Comparison of ENCODE assay signal across 26 cellular contexts in genomic region chr1:59554752-59555151, GRCh38.
"Had no signal": no experiment of that assay in that cellular context is flagged by ENCODE, and none has a peak within 500 bp of the region (broad histone marks: within the 10 kb centered on the region; RNA-seq: fewer than 3 reads in every experiment).

No MANE protein-coding gene starts in this region.

- H3K27ac ChIP-seq: heart right ventricle, left lung, lower lobe of right lung, pancreas, psoas muscle, tibial nerve, upper lobe of left lung, vagina had no signal

- H3K4me1 Mint-ChIP-seq: stimulated activated naive CD8-positive, alpha-beta T cell treated with anti-CD3 and anti-CD28 coated beads, Interleukin-15, amount 100 ng/mL, for 72 hours had no signal

- H3K27me3 ChIP-seq: heart right ventricle, left lung, pancreas, tibial nerve, upper lobe of left lung, vagina had no signal

- H3K9me3 ChIP-seq: pancreas, vagina had no signal

- FAIRE-seq: islet of Langerhans, kidney, pancreas had no signal

- H3K36me3 ChIP-seq: left lung, lower lobe of right lung, pancreas, vagina had no signal

- H3K4me2 ChIP-seq: smooth muscle cell had no signal

- H3K4me3 Mint-ChIP-seq: immature natural killer cell; stimulated activated memory B cell treated with anti-CD40 and anti-IgM and Interleukin-4, amounts not matched to agents 10 μg/mL and 1 μg/mL and 100 μg/mL, for 72 hours; stimulated activated naive CD8-positive, alpha-beta T cell treated with anti-CD3 and anti-CD28 coated beads, Interleukin-15, amount 100 ng/mL, for 72 hours had no signal

- H3K4me3 ChIP-seq: heart right ventricle, left lung, lower lobe of right lung, pancreas, psoas muscle, smooth muscle cell, tibial nerve, upper lobe of left lung, vagina had no signal

- H3K27me3 Mint-ChIP-seq: naive thymus-derived CD8-positive, alpha-beta T cell; stimulated activated memory B cell treated with anti-CD40 and anti-IgM and Interleukin-4, amounts not matched to agents 10 μg/mL and 1 μg/mL and 100 μg/mL, for 72 hours; stimulated activated naive CD8-positive, alpha-beta T cell treated with anti-CD3 and anti-CD28 coated beads, Interleukin-15, amount 100 ng/mL, for 72 hours had no signal

- ATAC-seq: heart right ventricle; left colon; left lung; lower lobe of right lung; naive thymus-derived CD8-positive, alpha-beta T cell; pancreas; stimulated activated memory B cell treated with anti-CD40 and anti-IgM and Interleukin-4, amounts not matched to agents 10 μg/mL and 1 μg/mL and 100 μg/mL, for 72 hours; stimulated activated naive CD8-positive, alpha-beta T cell treated with anti-CD3 and anti-CD28 coated beads, Interleukin-15, amount 100 ng/mL, for 72 hours had no signal

- DNase-seq: heart right ventricle; hippocampal formation; immature natural killer cell; left colon; left lung; lower lobe of right lung; mammary epithelial cell; naive thymus-derived CD8-positive, alpha-beta T cell; nucleus accumbens; pancreas; posterior cingulate gyrus; psoas muscle; stimulated activated CD4-positive, alpha-beta T cell treated with anti-CD3 and anti-CD28 coated beads, Interleukin-1b, Interleukin-23, amount 100 ng/mL, for 48 hours; stimulated activated CD4-positive, alpha-beta T cell treated with anti-CD3 and anti-CD28 coated beads, Interleukin-2, amount 100 ng/mL, for 48 hours; stimulated activated CD4-positive, alpha-beta T cell treated with anti-CD3 and anti-CD28 coated beads, Interleukin-4, amount 100 ng/mL, for 4 hours; stimulated activated CD8-positive, alpha-beta memory T cell treated with anti-CD3 and anti-CD28 coated beads, Interleukin-4, amount 100 ng/mL, for 48 hours; stimulated activated naive CD4-positive, alpha-beta T cell treated with Interleukin-2 at 50 U/mL for 16 hours; stimulated activated naive CD8-positive, alpha-beta T cell treated with anti-CD3 and anti-CD28 coated beads, Interleukin-15, amount 100 ng/mL, for 72 hours; substantia nigra had no signal

- H3K4me1 ChIP-seq: lower lobe of right lung, vagina had no signal

- H3K27ac Mint-ChIP-seq: immature natural killer cell; naive thymus-derived CD8-positive, alpha-beta T cell; stimulated activated memory B cell treated with anti-CD40 and anti-IgM and Interleukin-4, amounts not matched to agents 10 μg/mL and 1 μg/mL and 100 μg/mL, for 72 hours had no signal
